9 cellular contexts compared by ENCODE assay signal in genomic region chr4:2799444-2799911, GRCh38. TPM values are rescaled to one million over a fixed set of nuclear protein-coding genes. Genes with fewer than 3 reads are reported as not detected.
DNase-seq lines count a peak whose midpoint lies in the region; ATAC-seq lines count a peak whose summit lies in the region.
"Had no signal": no experiment of that assay in that cellular context is flagged by ENCODE, and none has a peak within 500 bp of the region (broad histone marks: within the 10 kb centered on the region; RNA-seq: fewer than 3 reads in every experiment).

No MANE protein-coding gene starts in this region.

- peak overlapping the region; percentile 61 for H3K27ac ChIP-seq in temporal lobe (ENCODE audit: low read depth, low read length)

- no peak for ATAC-seq in activated T-helper 17 cell treated with anti-CD3 and anti-CD28 coated beads, Interleukin-2, amount 50 U/mL, for 72 hours (replicated peaks)
- ATAC-seq in left lobe of liver (no peak), HG03196 (IDR thresholded peaks at IDR 0.05; ENCODE audit: unreplicated experiment) (no peak), HG02763 (IDR thresholded peaks at IDR 0.05; ENCODE audit: unreplicated experiment) (no peak), HG03439 (IDR thresholded peaks at IDR 0.05; ENCODE audit: unreplicated experiment) (no peak)
- ATAC-seq: A549 had no signal

- H3K4me3 Mint-ChIP-seq in activated T-helper 17 cell treated with anti-CD3 and anti-CD28 coated beads, Interleukin-2, amount 50 U/mL, for 72 hours: peak overlapping the region; percentile 89

- H3K9me3 Mint-ChIP-seq in activated T-helper 17 cell treated with anti-CD3 and anti-CD28 coated beads, Interleukin-2, amount 50 U/mL, for 72 hours: no peaks in the 10 kb centered on the region

- DNase-seq in SIG-M5 treated with dmso at 0.1 percent for 504 hours (lab: John Stamatoyannopoulos, UW; ENCODE audit: unreplicated experiment) (peak; percentile 49), SIG-M5 (lab: John Stamatoyannopoulos, UW) (no peak), left lobe of liver (ENCODE audit: low spot score) (peak; percentile 47)

- peaks cover 32% of the 10 kb centered on the region for H3K36me3 Mint-ChIP-seq in activated T-helper 17 cell treated with anti-CD3 and anti-CD28 coated beads, Interleukin-2, amount 50 U/mL, for 72 hours (ENCODE audit: low read depth)

- peak overlapping the region; percentile 80 for H3K27ac Mint-ChIP-seq in activated T-helper 17 cell treated with anti-CD3 and anti-CD28 coated beads, Interleukin-2, amount 50 U/mL, for 72 hours

- H3K27me3 Mint-ChIP-seq in activated T-helper 17 cell treated with anti-CD3 and anti-CD28 coated beads, Interleukin-2, amount 50 U/mL, for 72 hours: no peaks in the 10 kb centered on the region

- H3K4me1 Mint-ChIP-seq in activated T-helper 17 cell treated with anti-CD3 and anti-CD28 coated beads, Interleukin-2, amount 50 U/mL, for 72 hours: peaks cover 18% of the 10 kb centered on the region

RNA-seq across cellular contexts. Expression of gene SH3BP2, which starts 6.6 kb away (rescaled TPM):
- 100 to 1,000 TPM in 1 of 2 donors, 10 to 100 TPM in 1; 83.5 to 122 TPM for total RNA-seq in activated T-helper 17 cell treated with anti-CD3 and anti-CD28 coated beads, Interleukin-2, amount 50 U/mL, for 72 hours
- 59.8 TPM for total RNA-seq in left lobe of liver
- total RNA-seq in temporal lobe: 22.6 TPM

RNA-seq across cellular contexts. Expression of gene TNIP2, which starts 43.3 kb away (rescaled TPM):
- total RNA-seq in activated T-helper 17 cell treated with anti-CD3 and anti-CD28 coated beads, Interleukin-2, amount 50 U/mL, for 72 hours: 100 to 1,000 TPM in 1 of 2 donors, 10 to 100 TPM in 1; 80.1 to 110 TPM
- total RNA-seq in left lobe of liver: 13.1 TPM
- 3.9 TPM for total RNA-seq in temporal lobe

RNA-seq across cellular contexts. Expression of gene ADD1, which starts 44.2 kb away (rescaled TPM):
- 100 to 1,000 TPM; 220 to 254 TPM for total RNA-seq in activated T-helper 17 cell treated with anti-CD3 and anti-CD28 coated beads, Interleukin-2, amount 50 U/mL, for 72 hours
- total RNA-seq in left lobe of liver (113 TPM), temporal lobe (191 TPM)
